In genomic region chr2:32039447-32040219, GRCh38 we compare ENCODE assay signal across 8 cellular contexts. TPM values are rescaled to one million over a fixed set of nuclear protein-coding genes. Genes with fewer than 3 reads are reported as not detected.
DNase-seq lines count a peak whose midpoint lies in the region; ATAC-seq and TF ChIP-seq lines count a peak whose summit lies in the region.

TSS of gene DPY30 (minus strand) at chr2:32039805. CDS start at chr2:32039456, 349 bp downstream.

- no peak for TF ChIP-seq CTCF in GM20000 (IDR thresholded peaks at IDR 0.05; ENCODE audit: extremely low read depth, missing control alignments)
- TF ChIP-seq CTCF in lung (IDR thresholded peaks at IDR 0.05; ENCODE audit: control extremely low read depth, extremely low read depth) = no peak

- H3K27me3 ChIP-seq in lung (ENCODE audit: control insufficient read depth, insufficient read depth) = no peaks in the 10 kb centered on the region

- H3K36me3 ChIP-seq in lung (ENCODE audit: control insufficient read depth in 2 of 2, insufficient read depth in 2 of 2, low read length in 2 of 2) = peaks cover 0 to 1% of the 10 kb centered on the region in 2 donors

- WGBS in lung, 2 donors = 1% methylated on average over 43 of the region's 43 CpGs

- H3K27ac ChIP-seq in lung (ENCODE audit: low read depth in 1 of 2, low read length in 1 of 2) = peak within 1 kb of the TSS; percentile 76 to 87

- DNase-seq in COLO668 (lab: John Stamatoyannopoulos, UW; ENCODE audit: unreplicated experiment) (peak; percentile 92), GM20000 (ENCODE audit: low spot score) (peak; percentile 88), HT-29 (ENCODE audit: low spot score) (peak; percentile 96), lung (ENCODE audit: low spot score) (peak; percentile 92)
- peak; percentile 81 for DNase-seq in NK-92 treated with Interleukin-12 subunit alpha and Interleukin-12 subunit beta, amount 100 ng/mL, for 24 hours (lab: John Stamatoyannopoulos, UW)
- DNase-seq in activated CD8-positive, alpha-beta memory T cell treated with anti-CD3 and anti-CD28 coated beads for 1 hour (ENCODE audit: extremely low read depth in 1 of 2, low read depth in 1 of 2) = peak; percentile 75 to 85
- peak; percentile 87 for DNase-seq in effector CD4-positive, alpha-beta T cell
- peak; percentile 80 to 89 (median 80) for DNase-seq in stimulated activated CD4-positive, alpha-beta T cell treated with anti-CD3 and anti-CD28 coated beads, TNF-alpha, amount 100 ng/mL, for 24 hours (ENCODE audit: low read depth in 3 of 3)

- H3K4me3 ChIP-seq in lung = peak within 1 kb of the TSS; percentile 83

- no peaks in the 10 kb centered on the region for H3K9me3 ChIP-seq in lung (ENCODE audit: control insufficient read depth in 2 of 2, insufficient read depth in 1 of 2, low read length in 1 of 2)

- peak; percentile 99 for ATAC-seq in lung (ENCODE audit: insufficient read depth, low FRiP score)

- peaks cover 0 to 7% of the 10 kb centered on the region in 2 donors for H3K4me1 ChIP-seq in lung (ENCODE audit: control insufficient read depth in 2 of 2, insufficient read depth in 2 of 2, low read length in 2 of 2)

RNA-seq across cellular contexts. Expression of gene DPY30, which starts in this region (rescaled TPM):
- 61.4 and 63.7 TPM in 2 replicates for total RNA-seq in HT-29 (2014; rRNA removed; shearing (Covaris generic))
- 10 to 100 TPM; 53.8 to 78.2 TPM for total RNA-seq in lung
- 100 to 1,000 TPM in 1 of 2 donors, 10 to 100 TPM in 1; 60.0 to 144 TPM for polyA plus RNA-seq in lung

Comparison
In these comparisons a context has a peak if more than half of its experiments do, and no peak if none do; other contexts are left out.
1. Peak in every context shown above with its lines: DNase-seq, ATAC-seq, H3K4me3 ChIP-seq and H3K27ac ChIP-seq.